In the genomic region with DNA sequence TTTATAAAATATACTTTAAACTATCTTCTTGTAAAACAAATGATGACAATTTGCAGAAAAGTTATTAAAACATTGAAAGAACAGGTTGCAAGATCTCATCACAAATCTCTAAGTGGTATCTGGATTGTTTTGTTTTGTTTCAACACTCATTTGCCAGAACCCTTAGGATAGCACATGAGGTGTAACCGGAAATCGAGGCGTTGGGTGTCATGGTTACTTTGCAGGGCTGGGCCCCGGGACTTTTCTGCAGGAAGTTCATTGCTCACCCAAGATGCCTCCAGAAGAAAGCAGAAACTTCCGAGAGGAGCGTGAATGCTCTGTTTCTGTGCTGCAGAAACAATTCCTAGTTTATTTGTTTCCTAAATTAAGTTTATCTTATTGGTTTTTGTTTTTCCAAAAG, we compare ENCODE assay signal across 11 cellular contexts. TPM values are rescaled to one million over a fixed set of nuclear protein-coding genes. Genes with fewer than 3 reads are reported as not detected.
DNase-seq lines count a peak whose midpoint lies in the region; ATAC-seq and TF ChIP-seq lines count a peak whose summit lies in the region.
"Had no signal": no experiment of that assay in that cellular context is flagged by ENCODE, and none has a peak within 500 bp of the region (broad histone marks: within the 10 kb centered on the region; RNA-seq: fewer than 3 reads in every experiment).

No MANE protein-coding gene starts in this region.

- H3K27ac Mint-ChIP-seq in activated T-cell treated with anti-CD3 and anti-CD28 coated beads, Interleukin-2, amount 50 U/mL, for 72 hours, result no peak overlapping the region
- H3K27ac Mint-ChIP-seq in T-helper 1 cell treated with Interleukin-12 subunit alpha and Interleukin-12 subunit beta and Interleukin-4 antibody, amounts not matched to agents 30 μg/mL and 1 μg/mL, for 36 hours, result peak overlapping the region; percentile 12
- H3K27ac Mint-ChIP-seq: activated T-helper 17 cell treated with anti-CD3 and anti-CD28 coated beads, Interleukin-2, amount 50 U/mL, for 72 hours; mesothelial cell of epicardium had no signal

- ATAC-seq in activated T-cell treated with anti-CD3 and anti-CD28 coated beads, Interleukin-2, amount 50 U/mL, for 72 hours (replicated peaks in 1 of 2), result no peak
- no peak for ATAC-seq in thoracic aorta (ENCODE audit: insufficient number of reproducible peaks, low FRiP score, low read depth)

- H3K4me3 ChIP-seq in fibroblast of villous mesenchyme (ENCODE audit: low read depth, low read length) (no peak overlapping the region), thoracic aorta (peak overlapping the region; percentile 15)
- H3K4me3 ChIP-seq: upper lobe of left lung had no signal

- no peak overlapping the region for H3K27ac ChIP-seq in thoracic aorta

- no peaks in the 10 kb centered on the region for H3K9me3 Mint-ChIP-seq in activated T-cell treated with anti-CD3 and anti-CD28 coated beads, Interleukin-2, amount 50 U/mL, for 72 hours
- H3K9me3 Mint-ChIP-seq in T-helper 1 cell treated with Interleukin-12 subunit alpha and Interleukin-12 subunit beta and Interleukin-4 antibody, amounts not matched to agents 30 μg/mL and 1 μg/mL, for 36 hours, result no peaks in the 10 kb centered on the region
- H3K9me3 Mint-ChIP-seq: activated T-helper 17 cell treated with anti-CD3 and anti-CD28 coated beads, Interleukin-2, amount 50 U/mL, for 72 hours had no signal

- H3K9me3 ChIP-seq in thoracic aorta, result no peaks in the 10 kb centered on the region
- H3K9me3 ChIP-seq: upper lobe of left lung had no signal

- H3K4me1 Mint-ChIP-seq in activated T-cell treated with anti-CD3 and anti-CD28 coated beads, Interleukin-2, amount 50 U/mL, for 72 hours (ENCODE audit: low read depth), result peaks cover 36% of the 10 kb centered on the region
- peaks cover 25% of the 10 kb centered on the region for H3K4me1 Mint-ChIP-seq in T-helper 1 cell treated with Interleukin-12 subunit alpha and Interleukin-12 subunit beta and Interleukin-4 antibody, amounts not matched to agents 30 μg/mL and 1 μg/mL, for 36 hours (ENCODE audit: low read depth)

- no peak for TF ChIP-seq CTCF in fibroblast of villous mesenchyme (IDR thresholded peaks at IDR 0.05; ENCODE audit: insufficient read depth, low read depth, low read length)
- no peak for TF ChIP-seq CTCF in thoracic aorta (IDR thresholded peaks at IDR 0.05)

- peaks cover 7 to 16% of the 10 kb centered on the region in 2 donors for H3K4me1 ChIP-seq in thoracic aorta (ENCODE audit: control insufficient read depth in 1 of 2, low read depth in 2 of 2)

- H3K4me3 Mint-ChIP-seq in activated T-cell treated with anti-CD3 and anti-CD28 coated beads, Interleukin-2, amount 50 U/mL, for 72 hours, result peak overlapping the region; percentile 60 to 79
- peak overlapping the region; percentile 11 for H3K4me3 Mint-ChIP-seq in T-helper 1 cell treated with Interleukin-12 subunit alpha and Interleukin-12 subunit beta and Interleukin-4 antibody, amounts not matched to agents 30 μg/mL and 1 μg/mL, for 36 hours
- H3K4me3 Mint-ChIP-seq: mesothelial cell of epicardium had no signal

- DNase-seq in activated T-cell treated with anti-CD3 and anti-CD28 coated beads, Interleukin-2, amount 50 U/mL, for 72 hours, result peak in 1 of 2 donors; percentile 17
- DNase-seq in activated T-cell treated with anti-CD3 and anti-CD28 coated beads, Interleukin-2, amount 50 U/mL, for 1 hour, result no peak
- peak; percentile 74 for DNase-seq in fibroblast of villous mesenchyme (ENCODE audit: low read depth)
- DNase-seq in thoracic aorta (ENCODE audit: low spot score), result no peak
- no peak for DNase-seq in GM03348 (ENCODE audit: low spot score)
- no peak for DNase-seq in HK-2 (ENCODE audit: unreplicated experiment)
- no peak for DNase-seq in NCI-H128 (lab: John Stamatoyannopoulos, UW; ENCODE audit: unreplicated experiment)

- H3K27me3 Mint-ChIP-seq in activated T-cell treated with anti-CD3 and anti-CD28 coated beads, Interleukin-2, amount 50 U/mL, for 72 hours (ENCODE audit: low read depth), result no peaks in the 10 kb centered on the region
- H3K27me3 Mint-ChIP-seq in T-helper 1 cell treated with Interleukin-12 subunit alpha and Interleukin-12 subunit beta and Interleukin-4 antibody, amounts not matched to agents 30 μg/mL and 1 μg/mL, for 36 hours (ENCODE audit: low read depth), result peaks cover 12% of the 10 kb centered on the region
- H3K27me3 Mint-ChIP-seq: activated T-helper 17 cell treated with anti-CD3 and anti-CD28 coated beads, Interleukin-2, amount 50 U/mL, for 72 hours had no signal

- no peaks in the 10 kb centered on the region for H3K36me3 ChIP-seq in thoracic aorta
- H3K36me3 ChIP-seq: upper lobe of left lung had no signal

- H3K27me3 ChIP-seq in thoracic aorta (replicated peaks; ENCODE audit: insufficient read depth), result no peaks in the 10 kb centered on the region
- H3K27me3 ChIP-seq: upper lobe of left lung had no signal

- no peaks in the 10 kb centered on the region for H3K36me3 Mint-ChIP-seq in activated T-cell treated with anti-CD3 and anti-CD28 coated beads, Interleukin-2, amount 50 U/mL, for 72 hours (ENCODE audit: insufficient read depth in 2 of 2)
- H3K36me3 Mint-ChIP-seq in T-helper 1 cell treated with Interleukin-12 subunit alpha and Interleukin-12 subunit beta and Interleukin-4 antibody, amounts not matched to agents 30 μg/mL and 1 μg/mL, for 36 hours (ENCODE audit: low read depth), result peaks cover 4% of the 10 kb centered on the region
- H3K36me3 Mint-ChIP-seq: mesothelial cell of epicardium had no signal

RNA-seq across cellular contexts. Expression of a gene that starts 2.5 kb away (rescaled TPM):
- 1 to 10 TPM; 2.9 to 5.8 TPM for total RNA-seq in activated T-cell treated with anti-CD3 and anti-CD28 coated beads, Interleukin-2, amount 50 U/mL, for 72 hours
- total RNA-seq in fibroblast of villous mesenchyme, result 9.9 and 10.0 TPM in 2 replicates
- 10 to 100 TPM; 13.1 to 26.9 TPM for total RNA-seq in thoracic aorta
